14 cellular contexts compared by ENCODE assay signal in the genomic region with DNA sequence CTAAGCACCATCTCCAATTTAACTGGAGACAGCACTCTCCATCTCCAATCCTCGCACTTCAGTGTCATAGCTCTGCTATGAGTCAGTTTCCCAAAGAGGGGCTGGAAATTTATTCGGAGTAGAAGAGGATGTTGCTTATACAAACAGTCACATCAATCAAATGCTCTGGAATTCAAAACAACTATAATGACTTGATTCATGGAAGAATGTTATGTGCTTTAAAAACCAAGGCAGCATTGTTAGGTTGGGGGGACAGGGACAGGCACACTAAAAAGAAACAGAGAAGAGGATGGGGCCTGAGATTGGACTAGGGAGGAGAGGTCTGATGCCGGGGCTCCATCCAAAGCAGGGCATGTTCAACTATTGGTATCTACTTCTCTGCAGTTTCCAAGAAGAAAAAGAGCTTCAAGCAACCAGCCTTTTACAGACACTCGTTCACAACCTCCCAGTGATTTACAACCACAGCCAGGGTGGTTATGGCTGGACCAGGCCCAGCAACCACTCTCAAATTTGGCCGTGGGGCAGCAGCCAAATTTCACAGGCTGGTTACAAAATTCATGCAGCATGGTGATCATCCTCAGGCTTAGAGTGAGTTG.
DNase-seq lines count a peak whose midpoint lies in the region; ATAC-seq, FAIRE-seq and TF ChIP-seq lines count a peak whose summit lies in the region.
"Had no signal": no experiment of that assay in that cellular context is flagged by ENCODE, and none has a peak within 500 bp of the region (broad histone marks: within the 10 kb centered on the region; RNA-seq: fewer than 3 reads in every experiment).

No MANE protein-coding gene starts in this region.

- H2BK15ac ChIP-seq in mesenchymal stem cell (ENCODE audit: low read depth, poor library complexity, severe bottlenecking) = no peak overlapping the region

- H3K23ac ChIP-seq in mesenchymal stem cell (ENCODE audit: low read length in 2 of 2) = no peak overlapping the region

- dilution Hi-C loops in mammary epithelial cell (cut with HindIII; ENCODE audit: low sequenced_read_pairs) = no loop called here

- no peaks in the 10 kb centered on the region for H4K20me1 ChIP-seq in mammary epithelial cell (ENCODE audit: insufficient read depth, low read length)

- no peaks in the 10 kb centered on the region for H3K79me2 ChIP-seq in mammary epithelial cell (ENCODE audit: insufficient read depth, low read length)

- H3K14ac ChIP-seq in mesenchymal stem cell (ENCODE audit: low read length in 2 of 2) = no peak overlapping the region

- intact Hi-C loops in MCF 10A (cut with micrococcal nuclease) (loop anchor here (10.0 kb wide), 1 partner anchor 60 kb away; no protein-coding TSS in a partner anchor), mammary epithelial cell (cut with micrococcal nuclease) (no loop called here)

- H2AK5ac ChIP-seq in mesenchymal stem cell (ENCODE audit: low read length, severe bottlenecking) = no peak overlapping the region

- no peaks in the 10 kb centered on the region for H3K9me3 Mint-ChIP-seq in MCF 10A (ENCODE audit: unreplicated experiment)
- H3K9me3 Mint-ChIP-seq: activated naive CD8-positive, alpha-beta T cell treated with anti-CD3 and anti-CD28 coated beads, Interleukin-2, amount 50 U/mL, for 24 hours; immature natural killer cell; T-cell had no signal

- H3K4me1 ChIP-seq in mammary epithelial cell (ENCODE audit: insufficient read depth, low read length) (no peaks in the 10 kb centered on the region), mesenchymal stem cell (ENCODE audit: control insufficient read depth, insufficient read depth, low read depth, low read length) (peaks cover 2% of the 10 kb centered on the region)

- H3K27ac ChIP-seq in mammary epithelial cell (ENCODE audit: insufficient read depth, low read depth, low read length) (no peak overlapping the region), mesenchymal stem cell (ENCODE audit: low read length, poor library complexity, severe bottlenecking) (no peak overlapping the region)
- H3K27ac ChIP-seq: thoracic aorta had no signal

- H3K4me3 Mint-ChIP-seq in MCF 10A (ENCODE audit: unreplicated experiment) = no peak overlapping the region
- H3K4me3 Mint-ChIP-seq: activated naive CD8-positive, alpha-beta T cell treated with anti-CD3 and anti-CD28 coated beads, Interleukin-2, amount 50 U/mL, for 24 hours; immature natural killer cell; T-cell had no signal

- in situ Hi-C loops in mammary epithelial cell (cut with MboI; ENCODE audit: low sequenced_read_pairs in 2 of 2) = no loop called here

- POLR2A ChIA-PET in MCF 10A (lab: Yijun Ruan, JAX) = interaction anchor here (1.2 kb wide), 1 partner anchor 189 kb away, joined by 4 read pairs; no protein-coding TSS in a partner anchor

- 52% methylated on average over 5 of the region's 5 CpGs for WGBS in mammary epithelial cell (ENCODE audit: low coverage, missing lambda C conversion rate)
- 2% methylated on average over 3 of the region's 5 CpGs for whole genome bisulfite sequencing in mesenchymal stem cell

- peak overlapping the region; percentile 60 to 72 for H2BK12ac ChIP-seq in mesenchymal stem cell (ENCODE audit: low read length in 2 of 2)

- H3K27me3 Mint-ChIP-seq in MCF 10A (ENCODE audit: insufficient read depth, unreplicated experiment) = no peaks in the 10 kb centered on the region

- peaks cover 12% of the 10 kb centered on the region for H3K4me1 Mint-ChIP-seq in MCF 10A (ENCODE audit: insufficient read depth, unreplicated experiment)
- H3K4me1 Mint-ChIP-seq: activated naive CD8-positive, alpha-beta T cell treated with anti-CD3 and anti-CD28 coated beads, Interleukin-2, amount 50 U/mL, for 24 hours; immature natural killer cell; T-cell had no signal

- H3K4ac ChIP-seq in mesenchymal stem cell (ENCODE audit: low read depth in 1 of 2, low read length in 2 of 2) = peak overlapping the region in 1 of 2 experiments; percentile 39

- no peaks in the 10 kb centered on the region for H3K79me1 ChIP-seq in mesenchymal stem cell (replicated peaks; ENCODE audit: low read length, poor library complexity, severe bottlenecking)

- DNase-seq in MCF 10A (ENCODE audit: unreplicated experiment) (peak; percentile 50), mammary epithelial cell (no peak), cardiac fibroblast (ENCODE audit: low read depth in 2 of 2) (peak; percentile 43 to 66), mesenchymal stem cell (peak; percentile 81), urothelium cell line (ENCODE audit: low spot score) (peak; percentile 56), 8988T (no peak)
- DNase-seq: activated naive CD8-positive, alpha-beta T cell treated with anti-CD3 and anti-CD28 coated beads, Interleukin-2, amount 50 U/mL, for 24 hours; immature natural killer cell; nucleus accumbens; T-cell had no signal

- H3K4me2 ChIP-seq in mammary epithelial cell (ENCODE audit: insufficient read depth, low read depth, low read length) (no peak overlapping the region), mesenchymal stem cell (ENCODE audit: low read length, poor library complexity, severe bottlenecking) (no peak overlapping the region)

- no peaks in the 10 kb centered on the region for H3K36me3 ChIP-seq in mammary epithelial cell (ENCODE audit: insufficient read depth, low read length)
- no peaks in the 10 kb centered on the region for H3K36me3 ChIP-seq in mesenchymal stem cell (ENCODE audit: control insufficient read depth in 1 of 2, insufficient read depth in 2 of 2, low read depth in 1 of 2, low read length in 2 of 2)
- H3K36me3 ChIP-seq: thoracic aorta had no signal

- no peak overlapping the region for H2BK5ac ChIP-seq in mesenchymal stem cell (ENCODE audit: low read depth, low read length, poor library complexity, severe bottlenecking)

- H3K9me3 ChIP-seq in mammary epithelial cell (replicated peaks; ENCODE audit: insufficient read depth, low read length) (no peaks in the 10 kb centered on the region), mesenchymal stem cell (ENCODE audit: control insufficient read depth, low read length) (no peaks in the 10 kb centered on the region)
- H3K9me3 ChIP-seq: thoracic aorta had no signal

- peak overlapping the region; percentile 57 for H3K27ac Mint-ChIP-seq in MCF 10A (ENCODE audit: low read depth, unreplicated experiment)
- H3K27ac Mint-ChIP-seq: activated naive CD8-positive, alpha-beta T cell treated with anti-CD3 and anti-CD28 coated beads, Interleukin-2, amount 50 U/mL, for 24 hours; immature natural killer cell; T-cell had no signal

- no peak for ATAC-seq in GM21786 (IDR thresholded peaks at IDR 0.05; ENCODE audit: unreplicated experiment)
- ATAC-seq in GM21825 (IDR thresholded peaks at IDR 0.05; ENCODE audit: unreplicated experiment) = no peak
- ATAC-seq: activated naive CD8-positive, alpha-beta T cell treated with anti-CD3 and anti-CD28 coated beads, Interleukin-2, amount 50 U/mL, for 24 hours; T-cell had no signal

- TF ChIP-seq CTCF in MCF 10A (IDR thresholded peaks at IDR 0.05; ENCODE audit: unreplicated experiment) (no peak), mammary epithelial cell (conservative IDR thresholded peaks at IDR 0.05 in 1 of 2, IDR thresholded peaks at IDR 0.05 in 1 of 2; ENCODE audit: extremely low read depth in 1 of 2, insufficient read depth in 1 of 2, low read depth in 1 of 2, low read length in 2 of 2) (no peak), cardiac fibroblast (IDR thresholded peaks at IDR 0.05; ENCODE audit: low read depth, low read length) (no peak)

- H4K8ac ChIP-seq in mesenchymal stem cell (ENCODE audit: low read length) = peak overlapping the region; percentile 24

- H3K18ac ChIP-seq in mesenchymal stem cell (ENCODE audit: low read depth in 1 of 2, low read length in 2 of 2) = peak overlapping the region in 1 of 2 experiments; percentile 45

- CTCF ChIA-PET in MCF 10A (lab: Yijun Ruan, JAX) (interaction anchor here (0.9 to 1.1 kb wide), 2 partner anchors 194 to 275 kb away, joined by 3 read pairs; no protein-coding TSS in a partner anchor), mammary epithelial cell (lab: Charles Lee; ENCODE audit: low non-redundant PET) (no interaction called here)

- H4K91ac ChIP-seq in mesenchymal stem cell (ENCODE audit: low read length) = peak overlapping the region; percentile 78

- H3K9ac ChIP-seq in mammary epithelial cell (ENCODE audit: insufficient read depth, low read length) (no peak overlapping the region), mesenchymal stem cell (ENCODE audit: low read length) (no peak overlapping the region)

- H3K4me3 ChIP-seq in mammary epithelial cell (replicated peaks in 1 of 3; ENCODE audit: insufficient read depth in 1 of 3, low read depth in 2 of 3, low read length in 3 of 3) = no peak overlapping the region
- H3K4me3 ChIP-seq in cardiac fibroblast (replicated peaks in 1 of 2; ENCODE audit: low read depth in 2 of 2, low read length in 2 of 2) = no peak overlapping the region
- no peak overlapping the region for H3K4me3 ChIP-seq in mesenchymal stem cell (ENCODE audit: insufficient read depth in 1 of 2, low read depth in 1 of 2, low read length in 2 of 2)
- H3K4me3 ChIP-seq: thoracic aorta had no signal

- FAIRE-seq in urothelium cell line (lab: Jason Lieb, UNC) = no peak
- FAIRE-seq: A204.1 had no signal

- BruUV-seq in MCF 10A (replicated peaks; lab: Mats Ljungman, UMichigan) (no TSS peak), mammary epithelial cell (replicated peaks; lab: Mats Ljungman, UMichigan) (no TSS peak)

- H2AFZ ChIP-seq in mammary epithelial cell (ENCODE audit: low read depth, low read length) (no peak overlapping the region), mesenchymal stem cell (ENCODE audit: low read depth, low read length) (no peak overlapping the region)

- H3K27me3 ChIP-seq in mammary epithelial cell (ENCODE audit: insufficient read depth, low read length) = no peaks in the 10 kb centered on the region
- no peaks in the 10 kb centered on the region for H3K27me3 ChIP-seq in mesenchymal stem cell (ENCODE audit: control insufficient read depth in 1 of 2, insufficient read depth in 1 of 2, low read length in 2 of 2)

- peak overlapping the region; percentile 95 for H2BK120ac ChIP-seq in mesenchymal stem cell (ENCODE audit: low read depth, low read length)

- no peaks in the 10 kb centered on the region for H3K36me3 Mint-ChIP-seq in MCF 10A (ENCODE audit: insufficient read depth, unreplicated experiment)
- H3K36me3 Mint-ChIP-seq: immature natural killer cell, T-cell had no signal

Comparison
In these comparisons a context has a peak if more than half of its experiments do, and no peak if none do; other contexts are left out.
1. DNase-seq: peak in MCF 10A (single experiment), cardiac fibroblast (2 of 2), mesenchymal stem cell (single experiment) and urothelium cell line (single experiment); none in mammary epithelial cell (single experiment) and 8988T (single experiment).